In the genomic region with DNA sequence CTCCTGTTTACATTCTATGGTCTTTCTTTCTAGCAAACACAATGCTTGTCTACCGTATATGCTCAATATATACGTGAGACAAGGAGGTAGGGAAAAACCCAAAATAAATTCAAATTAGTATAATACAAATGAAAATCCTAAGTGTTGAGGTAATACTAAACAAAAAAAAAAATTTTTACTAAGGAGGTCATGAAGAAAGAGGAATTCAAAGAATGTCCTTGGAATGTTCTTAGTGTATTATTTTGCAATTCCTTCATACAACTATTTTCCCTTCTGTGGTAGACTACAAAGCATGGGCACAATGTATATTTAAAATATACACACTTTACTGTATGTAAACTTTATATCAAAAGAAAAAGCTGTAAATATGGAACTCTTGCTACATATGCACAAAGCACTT, we compare ENCODE assay signal across 15 cellular contexts. TPM values are rescaled to one million over a fixed set of nuclear protein-coding genes. Genes with fewer than 3 reads are reported as not detected.
DNase-seq lines count a peak whose midpoint lies in the region.
"Had no signal": no experiment of that assay in that cellular context is flagged by ENCODE, and none has a peak within 500 bp of the region (broad histone marks: within the 10 kb centered on the region; RNA-seq: fewer than 3 reads in every experiment).

No MANE protein-coding gene starts in this region.

- H2BK120ac ChIP-seq in mesenchymal stem cell (ENCODE audit: low read depth, low read length): no peak overlapping the region

- WGBS in mesenchymal stem cell: no CpG with 5 or more reads among the region's 2 CpGs

- H3K27ac ChIP-seq in mesenchymal stem cell (ENCODE audit: low read length, poor library complexity, severe bottlenecking): peak overlapping the region; percentile 64
- H3K27ac ChIP-seq: esophagus squamous epithelium, psoas muscle had no signal

- no peak overlapping the region for H4K8ac ChIP-seq in mesenchymal stem cell (ENCODE audit: low read length)

- no peak overlapping the region for H3K4ac ChIP-seq in mesenchymal stem cell (ENCODE audit: low read depth in 1 of 2, low read length in 2 of 2)

- H3K4me1 ChIP-seq in mesenchymal stem cell (ENCODE audit: control insufficient read depth, insufficient read depth, low read depth, low read length): peaks cover 5% of the 10 kb centered on the region
- H3K4me1 ChIP-seq: psoas muscle had no signal

- H3K18ac ChIP-seq in mesenchymal stem cell (ENCODE audit: low read depth in 1 of 2, low read length in 2 of 2): no peak overlapping the region

- peaks cover 3 to 20% of the 10 kb centered on the region in 2 experiments for H3K36me3 ChIP-seq in mesenchymal stem cell (ENCODE audit: control insufficient read depth in 1 of 2, insufficient read depth in 2 of 2, low read depth in 1 of 2, low read length in 2 of 2)
- H3K36me3 ChIP-seq in H7 (replicated peaks; ENCODE audit: control insufficient read depth, insufficient read depth, low read length): peaks cover 2% of the 10 kb centered on the region

- H3K4me3 ChIP-seq in mesenchymal stem cell (ENCODE audit: insufficient read depth in 1 of 2, low read depth in 1 of 2, low read length in 2 of 2) (no peak overlapping the region), H7 (ENCODE audit: insufficient read depth, low read depth, low read length) (no peak overlapping the region)
- H3K4me3 ChIP-seq: esophagus squamous epithelium, psoas muscle had no signal

- peak; percentile 22 for DNase-seq in AG08396 (ENCODE audit: low spot score)
- peak; percentile 9 for DNase-seq in LHCN-M2 (ENCODE audit: low read depth)
- DNase-seq in dermis blood vessel endothelial cell: peak; percentile 45
- DNase-seq in mesenchymal stem cell: peak; percentile 17
- DNase-seq in GOT3 (lab: John Stamatoyannopoulos, UW): no peak
- no peak for DNase-seq in T-helper 2 cell
- no peak for DNase-seq in H7
- no peak for DNase-seq in HuH-7 (ENCODE audit: low spot score)
- DNase-seq: activated CD4-positive, alpha-beta T cell treated with anti-CD3 and anti-CD28 coated beads, Interleukin-2, amount 50 U/mL, for 1 hour; CD4-positive, CD25-positive, alpha-beta regulatory T cell; cerebellar nuclear complex; esophagus squamous epithelium; psoas muscle; stimulated activated CD4-positive, alpha-beta T cell treated with anti-CD3 and anti-CD28 coated beads, Interleukin-2, amount 100 ng/mL, for 48 hours; T-helper 1 cell had no signal

- no peak overlapping the region for H3K23ac ChIP-seq in mesenchymal stem cell (ENCODE audit: low read length in 2 of 2)

- H3K79me1 ChIP-seq in mesenchymal stem cell (replicated peaks; ENCODE audit: low read length, poor library complexity, severe bottlenecking): peaks cover 24% of the 10 kb centered on the region

- H3K4me2 ChIP-seq in mesenchymal stem cell (ENCODE audit: low read length, poor library complexity, severe bottlenecking): no peak overlapping the region

- H2AFZ ChIP-seq in mesenchymal stem cell (ENCODE audit: low read depth, low read length): no peak overlapping the region

- H2BK15ac ChIP-seq in mesenchymal stem cell (ENCODE audit: low read depth, poor library complexity, severe bottlenecking): no peak overlapping the region

- H3K27me3 ChIP-seq in mesenchymal stem cell (ENCODE audit: control insufficient read depth in 1 of 2, insufficient read depth in 1 of 2, low read length in 2 of 2) (no peaks in the 10 kb centered on the region), H7 (ENCODE audit: control insufficient read depth, insufficient read depth, low read length) (no peaks in the 10 kb centered on the region)
- H3K27me3 ChIP-seq: esophagus squamous epithelium had no signal

- no peak overlapping the region for H4K91ac ChIP-seq in mesenchymal stem cell (ENCODE audit: low read length)

- H2AK5ac ChIP-seq in mesenchymal stem cell (ENCODE audit: low read length, severe bottlenecking): no peak overlapping the region

- no peak overlapping the region for H3K14ac ChIP-seq in mesenchymal stem cell (ENCODE audit: low read length in 2 of 2)

- H3K9me3 ChIP-seq in mesenchymal stem cell (ENCODE audit: control insufficient read depth, low read length): no peaks in the 10 kb centered on the region
- H3K9me3 ChIP-seq: esophagus squamous epithelium, psoas muscle had no signal

- no peak overlapping the region for H2BK5ac ChIP-seq in mesenchymal stem cell (ENCODE audit: low read depth, low read length, poor library complexity, severe bottlenecking)

- no peak overlapping the region for H3K9ac ChIP-seq in mesenchymal stem cell (ENCODE audit: low read length)

- no peak overlapping the region for H2BK12ac ChIP-seq in mesenchymal stem cell (ENCODE audit: low read length in 2 of 2)

RNA-seq across cellular contexts. Expression of gene PIK3C2A, which starts 36.4 kb away (rescaled TPM):
- total RNA-seq in LHCN-M2 (2014; rRNA removed) (23.3 and 24.9 TPM in 2 replicates), dermis blood vessel endothelial cell (91.9 and 115 TPM in 2 replicates)
- 5.2 TPM for polyA plus RNA-seq in LHCN-M2 (2012)
- polyA plus RNA-seq in mesenchymal stem cell (2013, experiment 1 of 2): 28.6 TPM
- polyA plus RNA-seq in mesenchymal stem cell (2013, experiment 2 of 2): 29.8 TPM
- total RNA-seq in H7 (2014; rRNA removed; shearing (Covaris generic)): 29.0 and 65.8 TPM in 2 replicates

Comparison
In these comparisons a context has a peak if more than half of its experiments do, and no peak if none do; other contexts are left out.
1. DNase-seq: peak in AG08396 (single experiment), LHCN-M2 (single experiment), dermis blood vessel endothelial cell (single experiment) and mesenchymal stem cell (single experiment); none in GOT3 (single experiment), T-helper 2 cell (0 of 5), H7 (single experiment) and HuH-7 (single experiment).